ENCODE assay signal across 1 cellular context in genomic region chr15:59011262-59011947, GRCh38.
TF ChIP-seq lines count a peak whose summit lies in the region.

No MANE protein-coding gene starts in this region.

TF ChIP-seq in K562, 482 proteins besides CTCF, POLR2A, EP300 and RAD21 (continued from another document and continues in another):
- no peak for TF ChIP-seq MYC (IDR thresholded peaks at IDR 0.05; ENCODE audit: low read depth, low read length)
- TF ChIP-seq MYC (CRISPR knock-in tag; IDR thresholded peaks at IDR 0.05; ENCODE audit: borderline replicate concordance, low read depth), result no peak
- TF ChIP-seq EHMT2 (IDR thresholded peaks at IDR 0.05), result no peak
- no peak for TF ChIP-seq ZFP1 (CRISPR knock-in tag; IDR thresholded peaks at IDR 0.05)
- no peak for TF ChIP-seq TRIM28 (IDR thresholded peaks at IDR 0.05)
- no peak for TF ChIP-seq NR4A1 (CRISPR knock-in tag; IDR thresholded peaks at IDR 0.05)
- TF ChIP-seq NR4A1 (tag; IDR thresholded peaks at IDR 0.05), result no peak
- no peak for TF ChIP-seq DIDO1 (tag; IDR thresholded peaks at IDR 0.05; ENCODE audit: low read depth)
- no peak for TF ChIP-seq ZC3H4 (CRISPR knock-in tag; IDR thresholded peaks at IDR 0.05; ENCODE audit: borderline replicate concordance)
- TF ChIP-seq NR0B1 (IDR thresholded peaks at IDR 0.05; ENCODE audit: partially characterized antibody), result no peak
- no peak for TF ChIP-seq CHD1 (IDR thresholded peaks at IDR 0.05; ENCODE audit: low read length)
- no peak for TF ChIP-seq PTTG1 (tag; IDR thresholded peaks at IDR 0.05; ENCODE audit: low read depth)
- TF ChIP-seq HEY1 (CRISPR knock-in tag; IDR thresholded peaks at IDR 0.05; ENCODE audit: borderline replicate concordance), result no peak
- no peak for TF ChIP-seq HMBOX1 (IDR thresholded peaks at IDR 0.05)
- TF ChIP-seq ZBTB34 (CRISPR knock-in tag; IDR thresholded peaks at IDR 0.05), result no peak
- TF ChIP-seq CREB1 (IDR thresholded peaks at IDR 0.05), result no peak
- no peak for TF ChIP-seq CREB1 (CRISPR knock-in tag; IDR thresholded peaks at IDR 0.05)
- TF ChIP-seq TRIM25 (IDR thresholded peaks at IDR 0.05; ENCODE audit: borderline replicate concordance), result no peak
- peak; percentile 53; the same call in 1 of the 2 replicates for TF ChIP-seq CBFA2T3 (IDR thresholded peaks at IDR 0.05)
- no peak for TF ChIP-seq JUNB (CRISPR knock-in tag; conservative IDR thresholded peaks at IDR 0.05)
- no peak for TF ChIP-seq FOXK1 (CRISPR knock-in tag; IDR thresholded peaks at IDR 0.05; ENCODE audit: borderline replicate concordance)
- no peak for TF ChIP-seq PTBP1 (IDR thresholded peaks at IDR 0.05; ENCODE audit: low read depth, low read length)
- peak; percentile 42 for TF ChIP-seq TCF3 (CRISPR knock-in tag; IDR thresholded peaks at IDR 0.05)
- no peak for TF ChIP-seq GTF2F1 (IDR thresholded peaks at IDR 0.05; ENCODE audit: low read depth, low read length)
- no peak for TF ChIP-seq ESRRB (CRISPR knock-in tag; IDR thresholded peaks at IDR 0.05; ENCODE audit: borderline replicate concordance)
- TF ChIP-seq NCOR1 (IDR thresholded peaks at IDR 0.05), result no peak
- TF ChIP-seq TEAD1 (CRISPR knock-in tag; IDR thresholded peaks at IDR 0.05), result no peak
- no peak for TF ChIP-seq RBM34 (IDR thresholded peaks at IDR 0.05; ENCODE audit: borderline replicate concordance, insufficient read depth, low read length)
- TF ChIP-seq ZEB2 (IDR thresholded peaks at IDR 0.05), result no peak
- TF ChIP-seq HNRNPLL (IDR thresholded peaks at IDR 0.05; ENCODE audit: low read depth, low read length, poor library complexity, severe bottlenecking), result no peak
- TF ChIP-seq ARID3A (IDR thresholded peaks at IDR 0.05; ENCODE audit: borderline replicate concordance, low read depth, low read length), result 0 out of 2 replicates have a peak, but pooled peaks have one; percentile 24
- no peak for TF ChIP-seq MLLT1 (IDR thresholded peaks at IDR 0.05)
- TF ChIP-seq HCFC1 (IDR thresholded peaks at IDR 0.05; ENCODE audit: low read depth, low read length), result no peak
- no peak for TF ChIP-seq ZNF436 (CRISPR knock-in tag; IDR thresholded peaks at IDR 0.05)
- no peak for TF ChIP-seq DLX4 (CRISPR knock-in tag; IDR thresholded peaks at IDR 0.05)
- no peak for TF ChIP-seq RBM17 (IDR thresholded peaks at IDR 0.05; ENCODE audit: borderline replicate concordance, low read depth, low read length)
- no peak for TF ChIP-seq ZBTB7A (IDR thresholded peaks at IDR 0.05; ENCODE audit: borderline replicate concordance, control insufficient read depth, low read depth, low read length)
- TF ChIP-seq ARID1B (IDR thresholded peaks at IDR 0.05), result peak; percentile 53; the same call in 1 of the 2 replicates
- no peak for TF ChIP-seq ZBTB40 (IDR thresholded peaks at IDR 0.05)
- no peak for TF ChIP-seq ZBTB40 (CRISPR knock-in tag; IDR thresholded peaks at IDR 0.05)
- no peak for TF ChIP-seq NFE2 (IDR thresholded peaks at IDR 0.05; ENCODE audit: low read depth)
- TF ChIP-seq POLR2AphosphoS5 (IDR thresholded peaks at IDR 0.05; ENCODE audit: control insufficient read depth, insufficient read depth, low read depth, low read length), result no peak
- TF ChIP-seq ZNF518B (CRISPR knock-in tag; IDR thresholded peaks at IDR 0.05), result no peak
